Comparison of ENCODE assay signal across 6 cellular contexts in genomic region chr6:26363882-26364825, GRCh38. TPM values are rescaled to one million over a fixed set of nuclear protein-coding genes. Genes with fewer than 3 reads are reported as not detected.
DNase-seq lines count a peak whose midpoint lies in the region; TF ChIP-seq lines count a peak whose summit lies in the region.

No MANE protein-coding gene starts in this region.

- H3K4me3 Mint-ChIP-seq in activated naive CD4-positive, alpha-beta T cell treated with anti-CD3 and anti-CD28 coated beads for 36 hours, result no peak overlapping the region

- no peaks in the 10 kb centered on the region for H3K36me3 ChIP-seq in uterus

- peak; percentile 34 for DNase-seq in activated naive CD4-positive, alpha-beta T cell treated with anti-CD3 and anti-CD28 coated beads for 36 hours
- DNase-seq in activated naive CD4-positive, alpha-beta T cell (lab: John Stamatoyannopoulos, UW), result no peak
- DNase-seq in fibroblast of the aortic adventitia (ENCODE audit: low read depth) (peak; percentile 26), uterus (peak in 1 of 2 donors; percentile 28), NCI-H1048 (lab: John Stamatoyannopoulos, UW) (no peak), middle frontal gyrus (ENCODE audit: extremely low spot score, low spot score) (no peak)

- H3K4me3 ChIP-seq in fibroblast of the aortic adventitia (ENCODE audit: low read depth, low read length) (peak overlapping the region; percentile 55), uterus (peak overlapping the region; percentile 64 to 70)

- intact Hi-C loops in activated naive CD4-positive, alpha-beta T cell treated with anti-CD3 and anti-CD28 coated beads for 36 hours (cut with micrococcal nuclease), result loop anchor here (2.0 kb wide), 1 partner anchor 173 kb away; no protein-coding TSS in a partner anchor
- intact Hi-C loops in uterus (cut with DNase I; ENCODE audit: low total_unique reads), result no loop called here

- no peak for TF ChIP-seq POLR2A in uterus (IDR thresholded peaks at IDR 0.05)

- H3K27me3 Mint-ChIP-seq in activated naive CD4-positive, alpha-beta T cell treated with anti-CD3 and anti-CD28 coated beads for 36 hours (ENCODE audit: low read depth), result no peaks in the 10 kb centered on the region

- H3K27me3 ChIP-seq in uterus, result no peaks in the 10 kb centered on the region

- no peak overlapping the region for H3K27ac Mint-ChIP-seq in activated naive CD4-positive, alpha-beta T cell treated with anti-CD3 and anti-CD28 coated beads for 36 hours

- peak overlapping the region; percentile 95 to 97 for H3K27ac ChIP-seq in uterus

- no peaks in the 10 kb centered on the region for H3K9me3 Mint-ChIP-seq in activated naive CD4-positive, alpha-beta T cell treated with anti-CD3 and anti-CD28 coated beads for 36 hours

- peaks cover 52% of the 10 kb centered on the region for H3K4me1 Mint-ChIP-seq in activated naive CD4-positive, alpha-beta T cell treated with anti-CD3 and anti-CD28 coated beads for 36 hours (ENCODE audit: low read depth)

- TF ChIP-seq CTCF in fibroblast of the aortic adventitia (IDR thresholded peaks at IDR 0.05; ENCODE audit: insufficient read depth, low read length), result no peak
- TF ChIP-seq CTCF in uterus (IDR thresholded peaks at IDR 0.05), result no peak

- CTCF ChIA-PET in activated naive CD4-positive, alpha-beta T cell treated with anti-CD3 and anti-CD28 coated beads for 36 hours (lab: Charles Lee), result interaction anchor here (0.7 to 1.4 kb wide), 2 partner anchors 10 to 23 kb away, joined by 3 to 4 read pairs; no protein-coding TSS in a partner anchor

- H3K9me3 ChIP-seq in uterus, result no peaks in the 10 kb centered on the region

- peaks cover 0 to 4% of the 10 kb centered on the region in 2 donors for H3K4me1 ChIP-seq in uterus

- peaks cover 8% of the 10 kb centered on the region for H3K36me3 Mint-ChIP-seq in activated naive CD4-positive, alpha-beta T cell treated with anti-CD3 and anti-CD28 coated beads for 36 hours (ENCODE audit: low read depth)

RNA-seq across cellular contexts. Expression of gene BTN3A2, which starts 0.8 kb away (rescaled TPM):
- 10 to 100 TPM; 67.6 to 80.5 TPM for total RNA-seq in activated naive CD4-positive, alpha-beta T cell treated with anti-CD3 and anti-CD28 coated beads for 36 hours
- total RNA-seq in fibroblast of the aortic adventitia (ENCODE audit: low replicate concordance) (19.2 and 26.3 TPM in 2 replicates), uterus (10 to 100 TPM in 3 of 4 donors, 1 to 10 TPM in 1; 8.7 to 70.6 (median 26.4) TPM)

RNA-seq across cellular contexts. Expression of gene BTN2A2, which starts 18.8 kb away (rescaled TPM):
- 10 to 100 TPM; 18.3 to 18.7 TPM for total RNA-seq in activated naive CD4-positive, alpha-beta T cell treated with anti-CD3 and anti-CD28 coated beads for 36 hours
- 7.5 and 10.2 TPM in 2 replicates for total RNA-seq in fibroblast of the aortic adventitia (ENCODE audit: low replicate concordance)
- 10 to 100 TPM in 2 of 4 donors, 1 to 10 TPM in 2; 6.5 to 24.3 (median 14.6) TPM for total RNA-seq in uterus

RNA-seq across cellular contexts. Expression of gene BTN3A1, which starts 37.9 kb away (rescaled TPM):
- 10 to 100 TPM; 37.6 to 40.0 TPM for total RNA-seq in activated naive CD4-positive, alpha-beta T cell treated with anti-CD3 and anti-CD28 coated beads for 36 hours
- total RNA-seq in fibroblast of the aortic adventitia (ENCODE audit: low replicate concordance), result 24.0 and 83.6 TPM in 2 replicates
- 10 to 100 TPM in 3 of 4 donors, 1 to 10 TPM in 1; 9.1 to 64.2 (median 20.8) TPM for total RNA-seq in uterus

Comparison
In these comparisons a context has a peak if more than half of its experiments do, and no peak if none do; other contexts are left out.
1. DNase-seq: peak in activated naive CD4-positive, alpha-beta T cell treated with anti-CD3 and anti-CD28 coated beads for 36 hours (single experiment) and fibroblast of the aortic adventitia (single experiment); none in activated naive CD4-positive, alpha-beta T cell (0 of 4), NCI-H1048 (single experiment) and middle frontal gyrus (single experiment).